Comparison of ENCODE assay signal across 1 cellular context in the genomic region with DNA sequence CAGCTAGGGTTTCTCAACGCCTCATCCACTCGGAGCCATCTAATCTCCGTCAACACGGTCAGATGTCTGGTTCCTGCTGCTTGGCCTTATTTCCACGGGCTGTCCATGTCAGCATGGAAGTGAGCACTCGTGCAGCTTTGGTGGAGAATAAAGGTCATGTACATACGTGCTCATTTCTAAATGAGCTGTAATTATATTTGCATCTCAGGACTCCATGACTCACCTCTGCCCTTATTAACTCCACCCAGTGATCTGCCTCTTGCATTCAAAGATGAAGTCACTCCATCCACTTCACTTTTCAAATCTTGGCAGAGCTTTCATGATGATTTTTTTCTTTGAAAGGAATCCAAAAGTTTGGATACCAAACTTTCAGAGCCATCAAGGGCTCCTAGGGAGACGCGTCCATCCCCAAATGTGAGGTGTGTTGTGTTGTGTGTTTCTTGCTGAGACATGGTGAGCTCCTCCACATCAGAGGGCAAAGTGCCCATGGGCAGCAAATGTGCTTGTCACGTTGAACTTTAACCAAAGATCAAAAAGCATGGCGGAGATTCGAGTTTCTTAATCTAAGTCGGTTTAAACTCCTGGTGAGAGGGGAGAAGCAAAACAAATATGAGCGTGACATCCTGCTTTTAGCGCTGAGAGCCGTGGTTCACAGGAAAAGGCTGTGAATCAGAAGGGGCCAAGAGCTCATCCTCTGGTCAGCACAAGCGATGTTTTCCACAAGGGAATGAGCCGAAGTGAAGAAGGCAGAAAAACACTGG.
TF ChIP-seq lines count a peak whose summit lies in the region.

No MANE protein-coding gene starts in this region.

TF ChIP-seq in HepG2, 621 proteins besides CTCF, POLR2A, EP300 and RAD21 (continued from another document and continues in another):
- TF ChIP-seq, protein P1, sequence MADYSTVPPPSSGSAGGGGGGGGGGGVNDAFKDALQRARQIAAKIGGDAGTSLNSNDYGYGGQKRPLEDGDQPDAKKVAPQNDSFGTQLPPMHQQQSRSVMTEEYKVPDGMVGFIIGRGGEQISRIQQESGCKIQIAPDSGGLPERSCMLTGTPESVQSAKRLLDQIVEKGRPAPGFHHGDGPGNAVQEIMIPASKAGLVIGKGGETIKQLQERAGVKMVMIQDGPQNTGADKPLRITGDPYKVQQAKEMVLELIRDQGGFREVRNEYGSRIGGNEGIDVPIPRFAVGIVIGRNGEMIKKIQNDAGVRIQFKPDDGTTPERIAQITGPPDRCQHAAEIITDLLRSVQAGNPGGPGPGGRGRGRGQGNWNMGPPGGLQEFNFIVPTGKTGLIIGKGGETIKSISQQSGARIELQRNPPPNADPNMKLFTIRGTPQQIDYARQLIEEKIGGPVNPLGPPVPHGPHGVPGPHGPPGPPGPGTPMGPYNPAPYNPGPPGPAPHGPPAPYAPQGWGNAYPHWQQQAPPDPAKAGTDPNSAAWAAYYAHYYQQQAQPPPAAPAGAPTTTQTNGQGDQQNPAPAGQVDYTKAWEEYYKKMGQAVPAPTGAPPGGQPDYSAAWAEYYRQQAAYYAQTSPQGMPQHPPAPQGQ (CRISPR knock-in tag; IDR thresholded peaks at IDR 0.05; ENCODE audit: borderline replicate concordance) = no peak
- TF ChIP-seq U2AF1 (optimal IDR thresholded peaks at IDR 0.05; ENCODE audit: low read depth, low read length) (no peak), GPN1 (CRISPR knock-in tag; IDR thresholded peaks at IDR 0.05; ENCODE audit: borderline replicate concordance) (no peak), AGO2 (optimal IDR thresholded peaks at IDR 0.05; ENCODE audit: low read depth, low read length) (no peak), PCBP1 (IDR thresholded peaks at IDR 0.05; ENCODE audit: borderline replicate concordance, low read depth, low read length) (no peak), CREB1 (IDR thresholded peaks at IDR 0.05) (no peak), CREB1 (CRISPR knock-in tag; IDR thresholded peaks at IDR 0.05) (no peak; the same call in none of the 2 replicates), LCORL (IDR thresholded peaks at IDR 0.05) (no peak), LCORL (CRISPR knock-in tag; IDR thresholded peaks at IDR 0.05) (no peak), MED1 (CRISPR knock-in tag; IDR thresholded peaks at IDR 0.05) (peak; percentile 98), MBD4 (IDR thresholded peaks at IDR 0.05; ENCODE audit: borderline replicate concordance, low read length) (peak; percentile 45; the same call in 1 of the 2 replicates), TBX3 (IDR thresholded peaks at IDR 0.05; ENCODE audit: borderline replicate concordance) (no peak), ZZZ3 (CRISPR knock-in tag; IDR thresholded peaks at IDR 0.05; ENCODE audit: borderline replicate concordance) (no peak), MAFG (CRISPR knock-in tag; IDR thresholded peaks at IDR 0.05) (no peak), ATAD3A (CRISPR knock-in tag; IDR thresholded peaks at IDR 0.05) (no peak), ZNF30 (CRISPR knock-in tag; IDR thresholded peaks at IDR 0.05) (no peak), TOE1 (CRISPR knock-in tag; IDR thresholded peaks at IDR 0.05) (no peak), XRCC5 (optimal IDR thresholded peaks at IDR 0.05; ENCODE audit: low read length) (no peak), ZFP37 (CRISPR knock-in tag; IDR thresholded peaks at IDR 0.05; ENCODE audit: borderline replicate concordance) (no peak; the same call in 1 of the 2 replicates), SMARCE1 (IDR thresholded peaks at IDR 0.05; ENCODE audit: borderline replicate concordance) (no peak), IKZF1 (IDR thresholded peaks at IDR 0.05) (no peak), NBN (conservative IDR thresholded peaks at IDR 0.05) (no peak), ZNF337 (CRISPR knock-in tag; IDR thresholded peaks at IDR 0.05; ENCODE audit: borderline replicate concordance, low read depth) (no peak), ZNF780A (CRISPR knock-in tag; IDR thresholded peaks at IDR 0.05) (no peak), FOXC1 (CRISPR knock-in tag; IDR thresholded peaks at IDR 0.05; ENCODE audit: borderline replicate concordance) (no peak), SP4 (CRISPR knock-in tag; IDR thresholded peaks at IDR 0.05) (no peak), SIN3B (IDR thresholded peaks at IDR 0.05; ENCODE audit: low read length) (no peak), BRD4 (CRISPR knock-in tag; IDR thresholded peaks at IDR 0.05) (peak; percentile 85)
- TF ChIP-seq, protein P2, sequence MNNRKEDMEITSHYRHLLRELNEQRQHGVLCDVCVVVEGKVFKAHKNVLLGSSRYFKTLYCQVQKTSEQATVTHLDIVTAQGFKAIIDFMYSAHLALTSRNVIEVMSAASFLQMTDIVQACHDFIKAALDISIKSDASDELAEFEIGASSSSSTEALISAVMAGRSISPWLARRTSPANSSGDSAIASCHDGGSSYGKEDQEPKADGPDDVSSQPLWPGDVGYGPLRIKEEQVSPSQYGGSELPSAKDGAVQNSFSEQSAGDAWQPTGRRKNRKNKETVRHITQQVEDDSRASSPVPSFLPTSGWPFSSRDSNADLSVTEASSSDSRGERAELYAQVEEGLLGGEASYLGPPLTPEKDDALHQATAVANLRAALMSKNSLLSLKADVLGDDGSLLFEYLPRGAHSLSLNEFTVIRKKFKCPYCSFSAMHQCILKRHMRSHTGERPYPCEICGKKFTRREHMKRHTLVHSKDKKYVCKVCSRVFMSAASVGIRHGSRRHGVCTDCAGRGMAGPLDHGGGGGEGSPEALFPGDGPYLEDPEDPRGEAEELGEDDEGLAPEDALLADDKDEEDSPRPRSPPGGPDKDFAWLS (CRISPR knock-in tag; IDR thresholded peaks at IDR 0.05; ENCODE audit: borderline replicate concordance) = no peak
- TF ChIP-seq, protein P3, sequence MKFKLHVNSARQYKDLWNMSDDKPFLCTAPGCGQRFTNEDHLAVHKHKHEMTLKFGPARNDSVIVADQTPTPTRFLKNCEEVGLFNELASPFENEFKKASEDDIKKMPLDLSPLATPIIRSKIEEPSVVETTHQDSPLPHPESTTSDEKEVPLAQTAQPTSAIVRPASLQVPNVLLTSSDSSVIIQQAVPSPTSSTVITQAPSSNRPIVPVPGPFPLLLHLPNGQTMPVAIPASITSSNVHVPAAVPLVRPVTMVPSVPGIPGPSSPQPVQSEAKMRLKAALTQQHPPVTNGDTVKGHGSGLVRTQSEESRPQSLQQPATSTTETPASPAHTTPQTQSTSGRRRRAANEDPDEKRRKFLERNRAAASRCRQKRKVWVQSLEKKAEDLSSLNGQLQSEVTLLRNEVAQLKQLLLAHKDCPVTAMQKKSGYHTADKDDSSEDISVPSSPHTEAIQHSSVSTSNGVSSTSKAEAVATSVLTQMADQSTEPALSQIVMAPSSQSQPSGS (CRISPR knock-in tag; IDR thresholded peaks at IDR 0.05) = no peak
- TF ChIP-seq, protein P4, sequence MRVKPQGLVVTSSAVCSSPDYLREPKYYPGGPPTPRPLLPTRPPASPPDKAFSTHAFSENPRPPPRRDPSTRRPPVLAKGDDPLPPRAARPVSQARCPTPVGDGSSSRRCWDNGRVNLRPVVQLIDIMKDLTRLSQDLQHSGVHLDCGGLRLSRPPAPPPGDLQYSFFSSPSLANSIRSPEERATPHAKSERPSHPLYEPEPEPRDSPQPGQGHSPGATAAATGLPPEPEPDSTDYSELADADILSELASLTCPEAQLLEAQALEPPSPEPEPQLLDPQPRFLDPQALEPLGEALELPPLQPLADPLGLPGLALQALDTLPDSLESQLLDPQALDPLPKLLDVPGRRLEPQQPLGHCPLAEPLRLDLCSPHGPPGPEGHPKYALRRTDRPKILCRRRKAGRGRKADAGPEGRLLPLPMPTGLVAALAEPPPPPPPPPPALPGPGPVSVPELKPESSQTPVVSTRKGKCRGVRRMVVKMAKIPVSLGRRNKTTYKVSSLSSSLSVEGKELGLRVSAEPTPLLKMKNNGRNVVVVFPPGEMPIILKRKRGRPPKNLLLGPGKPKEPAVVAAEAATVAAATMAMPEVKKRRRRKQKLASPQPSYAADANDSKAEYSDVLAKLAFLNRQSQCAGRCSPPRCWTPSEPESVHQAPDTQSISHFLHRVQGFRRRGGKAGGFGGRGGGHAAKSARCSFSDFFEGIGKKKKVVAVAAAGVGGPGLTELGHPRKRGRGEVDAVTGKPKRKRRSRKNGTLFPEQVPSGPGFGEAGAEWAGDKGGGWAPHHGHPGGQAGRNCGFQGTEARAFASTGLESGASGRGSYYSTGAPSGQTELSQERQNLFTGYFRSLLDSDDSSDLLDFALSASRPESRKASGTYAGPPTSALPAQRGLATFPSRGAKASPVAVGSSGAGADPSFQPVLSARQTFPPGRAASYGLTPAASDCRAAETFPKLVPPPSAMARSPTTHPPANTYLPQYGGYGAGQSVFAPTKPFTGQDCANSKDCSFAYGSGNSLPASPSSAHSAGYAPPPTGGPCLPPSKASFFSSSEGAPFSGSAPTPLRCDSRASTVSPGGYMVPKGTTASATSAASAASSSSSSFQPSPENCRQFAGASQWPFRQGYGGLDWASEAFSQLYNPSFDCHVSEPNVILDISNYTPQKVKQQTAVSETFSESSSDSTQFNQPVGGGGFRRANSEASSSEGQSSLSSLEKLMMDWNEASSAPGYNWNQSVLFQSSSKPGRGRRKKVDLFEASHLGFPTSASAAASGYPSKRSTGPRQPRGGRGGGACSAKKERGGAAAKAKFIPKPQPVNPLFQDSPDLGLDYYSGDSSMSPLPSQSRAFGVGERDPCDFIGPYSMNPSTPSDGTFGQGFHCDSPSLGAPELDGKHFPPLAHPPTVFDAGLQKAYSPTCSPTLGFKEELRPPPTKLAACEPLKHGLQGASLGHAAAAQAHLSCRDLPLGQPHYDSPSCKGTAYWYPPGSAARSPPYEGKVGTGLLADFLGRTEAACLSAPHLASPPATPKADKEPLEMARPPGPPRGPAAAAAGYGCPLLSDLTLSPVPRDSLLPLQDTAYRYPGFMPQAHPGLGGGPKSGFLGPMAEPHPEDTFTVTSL (CRISPR knock-in tag; IDR thresholded peaks at IDR 0.05; ENCODE audit: borderline replicate concordance) = peak; percentile 77; the same call in 1 of the 2 replicates
- TF ChIP-seq, protein P5, sequence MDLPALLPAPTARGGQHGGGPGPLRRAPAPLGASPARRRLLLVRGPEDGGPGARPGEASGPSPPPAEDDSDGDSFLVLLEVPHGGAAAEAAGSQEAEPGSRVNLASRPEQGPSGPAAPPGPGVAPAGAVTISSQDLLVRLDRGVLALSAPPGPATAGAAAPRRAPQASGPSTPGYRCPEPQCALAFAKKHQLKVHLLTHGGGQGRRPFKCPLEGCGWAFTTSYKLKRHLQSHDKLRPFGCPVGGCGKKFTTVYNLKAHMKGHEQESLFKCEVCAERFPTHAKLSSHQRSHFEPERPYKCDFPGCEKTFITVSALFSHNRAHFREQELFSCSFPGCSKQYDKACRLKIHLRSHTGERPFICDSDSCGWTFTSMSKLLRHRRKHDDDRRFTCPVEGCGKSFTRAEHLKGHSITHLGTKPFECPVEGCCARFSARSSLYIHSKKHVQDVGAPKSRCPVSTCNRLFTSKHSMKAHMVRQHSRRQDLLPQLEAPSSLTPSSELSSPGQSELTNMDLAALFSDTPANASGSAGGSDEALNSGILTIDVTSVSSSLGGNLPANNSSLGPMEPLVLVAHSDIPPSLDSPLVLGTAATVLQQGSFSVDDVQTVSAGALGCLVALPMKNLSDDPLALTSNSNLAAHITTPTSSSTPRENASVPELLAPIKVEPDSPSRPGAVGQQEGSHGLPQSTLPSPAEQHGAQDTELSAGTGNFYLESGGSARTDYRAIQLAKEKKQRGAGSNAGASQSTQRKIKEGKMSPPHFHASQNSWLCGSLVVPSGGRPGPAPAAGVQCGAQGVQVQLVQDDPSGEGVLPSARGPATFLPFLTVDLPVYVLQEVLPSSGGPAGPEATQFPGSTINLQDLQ (CRISPR knock-in tag; IDR thresholded peaks at IDR 0.05) = no peak
- TF ChIP-seq, protein P6, sequence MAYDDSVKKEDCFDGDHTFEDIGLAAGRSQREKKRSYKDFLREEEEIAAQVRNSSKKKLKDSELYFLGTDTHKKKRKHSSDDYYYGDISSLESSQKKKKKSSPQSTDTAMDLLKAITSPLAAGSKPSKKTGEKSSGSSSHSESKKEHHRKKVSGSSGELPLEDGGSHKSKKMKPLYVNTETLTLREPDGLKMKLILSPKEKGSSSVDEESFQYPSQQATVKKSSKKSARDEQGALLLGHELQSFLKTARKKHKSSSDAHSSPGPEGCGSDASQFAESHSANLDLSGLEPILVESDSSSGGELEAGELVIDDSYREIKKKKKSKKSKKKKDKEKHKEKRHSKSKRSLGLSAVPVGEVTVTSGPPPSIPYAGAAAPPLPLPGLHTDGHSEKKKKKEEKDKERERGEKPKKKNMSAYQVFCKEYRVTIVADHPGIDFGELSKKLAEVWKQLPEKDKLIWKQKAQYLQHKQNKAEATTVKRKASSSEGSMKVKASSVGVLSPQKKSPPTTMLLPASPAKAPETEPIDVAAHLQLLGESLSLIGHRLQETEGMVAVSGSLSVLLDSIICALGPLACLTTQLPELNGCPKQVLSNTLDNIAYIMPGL (CRISPR knock-in tag; IDR thresholded peaks at IDR 0.05; ENCODE audit: borderline replicate concordance in 1 of 2, low read depth in 1 of 2) = no peak
- TF ChIP-seq, protein P7, sequence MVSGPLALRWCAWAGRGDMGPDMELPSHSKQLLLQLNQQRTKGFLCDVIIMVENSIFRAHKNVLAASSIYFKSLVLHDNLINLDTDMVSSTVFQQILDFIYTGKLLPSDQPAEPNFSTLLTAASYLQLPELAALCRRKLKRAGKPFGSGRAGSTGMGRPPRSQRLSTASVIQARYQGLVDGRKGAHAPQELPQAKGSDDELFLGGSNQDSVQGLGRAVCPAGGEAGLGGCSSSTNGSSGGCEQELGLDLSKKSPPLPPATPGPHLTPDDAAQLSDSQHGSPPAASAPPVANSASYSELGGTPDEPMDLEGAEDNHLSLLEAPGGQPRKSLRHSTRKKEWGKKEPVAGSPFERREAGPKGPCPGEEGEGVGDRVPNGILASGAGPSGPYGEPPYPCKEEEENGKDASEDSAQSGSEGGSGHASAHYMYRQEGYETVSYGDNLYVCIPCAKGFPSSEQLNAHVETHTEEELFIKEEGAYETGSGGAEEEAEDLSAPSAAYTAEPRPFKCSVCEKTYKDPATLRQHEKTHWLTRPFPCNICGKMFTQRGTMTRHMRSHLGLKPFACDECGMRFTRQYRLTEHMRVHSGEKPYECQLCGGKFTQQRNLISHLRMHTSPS (CRISPR knock-in tag; IDR thresholded peaks at IDR 0.05; ENCODE audit: low read depth) = peak; percentile 86; the same call in 1 of the 2 replicates
- TF ChIP-seq, protein P8, sequence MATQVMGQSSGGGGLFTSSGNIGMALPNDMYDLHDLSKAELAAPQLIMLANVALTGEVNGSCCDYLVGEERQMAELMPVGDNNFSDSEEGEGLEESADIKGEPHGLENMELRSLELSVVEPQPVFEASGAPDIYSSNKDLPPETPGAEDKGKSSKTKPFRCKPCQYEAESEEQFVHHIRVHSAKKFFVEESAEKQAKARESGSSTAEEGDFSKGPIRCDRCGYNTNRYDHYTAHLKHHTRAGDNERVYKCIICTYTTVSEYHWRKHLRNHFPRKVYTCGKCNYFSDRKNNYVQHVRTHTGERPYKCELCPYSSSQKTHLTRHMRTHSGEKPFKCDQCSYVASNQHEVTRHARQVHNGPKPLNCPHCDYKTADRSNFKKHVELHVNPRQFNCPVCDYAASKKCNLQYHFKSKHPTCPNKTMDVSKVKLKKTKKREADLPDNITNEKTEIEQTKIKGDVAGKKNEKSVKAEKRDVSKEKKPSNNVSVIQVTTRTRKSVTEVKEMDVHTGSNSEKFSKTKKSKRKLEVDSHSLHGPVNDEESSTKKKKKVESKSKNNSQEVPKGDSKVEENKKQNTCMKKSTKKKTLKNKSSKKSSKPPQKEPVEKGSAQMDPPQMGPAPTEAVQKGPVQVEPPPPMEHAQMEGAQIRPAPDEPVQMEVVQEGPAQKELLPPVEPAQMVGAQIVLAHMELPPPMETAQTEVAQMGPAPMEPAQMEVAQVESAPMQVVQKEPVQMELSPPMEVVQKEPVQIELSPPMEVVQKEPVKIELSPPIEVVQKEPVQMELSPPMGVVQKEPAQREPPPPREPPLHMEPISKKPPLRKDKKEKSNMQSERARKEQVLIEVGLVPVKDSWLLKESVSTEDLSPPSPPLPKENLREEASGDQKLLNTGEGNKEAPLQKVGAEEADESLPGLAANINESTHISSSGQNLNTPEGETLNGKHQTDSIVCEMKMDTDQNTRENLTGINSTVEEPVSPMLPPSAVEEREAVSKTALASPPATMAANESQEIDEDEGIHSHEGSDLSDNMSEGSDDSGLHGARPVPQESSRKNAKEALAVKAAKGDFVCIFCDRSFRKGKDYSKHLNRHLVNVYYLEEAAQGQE (IDR thresholded peaks at IDR 0.05; ENCODE audit: borderline replicate concordance in 1 of 2, low read depth in 1 of 2, low read length in 2 of 2) = no peak
